Comparison of ENCODE assay signal across 9 cellular contexts in the genomic region with DNA sequence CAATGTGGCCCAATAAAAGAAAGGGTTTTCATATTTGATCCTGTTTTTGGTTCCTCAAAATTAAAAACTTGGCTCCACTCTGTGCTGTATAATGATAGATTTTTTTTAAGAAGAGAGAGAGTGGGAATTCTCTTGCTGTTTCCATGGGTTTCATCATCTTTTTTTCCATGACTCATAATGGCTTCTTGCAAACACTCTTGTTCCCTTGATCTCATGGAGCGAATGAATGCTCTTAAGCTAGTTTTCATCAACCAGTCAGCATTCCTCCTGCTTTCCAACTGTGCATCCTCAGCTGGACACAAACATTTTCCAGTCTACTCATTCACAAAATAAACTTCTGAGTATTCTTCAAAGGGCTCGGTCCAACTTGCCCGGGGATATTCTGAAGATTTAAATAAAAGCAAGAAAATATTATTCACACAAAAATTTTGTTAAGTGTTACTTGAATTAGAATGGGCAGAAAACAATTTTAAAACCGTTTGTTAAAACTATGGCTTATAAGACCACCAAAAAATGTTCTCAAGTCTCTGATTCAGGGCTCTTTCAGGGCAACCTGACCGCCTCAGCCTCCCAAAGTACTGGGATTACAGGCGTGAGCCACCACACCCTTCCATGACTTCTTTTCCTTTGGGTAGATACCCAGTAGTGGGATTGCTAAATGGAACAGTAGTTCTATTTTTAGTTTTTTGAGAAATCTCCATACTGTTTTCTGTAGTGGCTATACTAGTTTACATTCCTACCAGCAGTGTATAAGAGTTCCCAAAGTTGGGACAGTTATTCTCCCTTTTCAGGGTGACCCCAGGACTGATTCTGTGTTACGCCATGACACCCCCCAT.
DNase-seq lines count a peak whose midpoint lies in the region; ATAC-seq, FAIRE-seq and TF ChIP-seq lines count a peak whose summit lies in the region.
"Had no signal": no experiment of that assay in that cellular context is flagged by ENCODE, and none has a peak within 500 bp of the region (broad histone marks: within the 10 kb centered on the region; RNA-seq: fewer than 3 reads in every experiment).

No MANE protein-coding gene starts in this region.

- no peak for TF ChIP-seq POLR2A in GM12892 (IDR thresholded peaks at IDR 0.05; ENCODE audit: low read depth, low read length)

- DNase-seq in DMS 273 (lab: John Stamatoyannopoulos, UW; ENCODE audit: unreplicated experiment) (peak; percentile 2), DMS 273 treated with DMSO at 0.1 percent for 48 hours (lab: John Stamatoyannopoulos, UW) (no peak), SW480 (ENCODE audit: low spot score) (peak; percentile 86), foreskin fibroblast (peak; percentile 86 to 94), sciatic nerve (ENCODE audit: low spot score) (no peak), GM12892 (ENCODE audit: insufficient read length) (no peak), OCI-M2 (lab: John Stamatoyannopoulos, UW; ENCODE audit: unreplicated experiment) (no peak)

- no peak overlapping the region for H3K4me3 ChIP-seq in foreskin fibroblast (ENCODE audit: low read depth in 1 of 2, low read length in 2 of 2)

- no peak for FAIRE-seq in GM12892 (lab: Jason Lieb, UNC)
- FAIRE-seq: frontal cortex had no signal

- peak; percentile 75 for ATAC-seq in sciatic nerve
- ATAC-seq in GM18909 (IDR thresholded peaks at IDR 0.05; ENCODE audit: poor library complexity, unreplicated experiment) = no peak

- no peak for TF ChIP-seq CTCF in foreskin fibroblast (IDR thresholded peaks at IDR 0.05; ENCODE audit: low read depth, low read length)

- intact Hi-C loops in sciatic nerve (cut with DNase I) = no loop called here

Comparison
In these comparisons a context has a peak if more than half of its experiments do, and no peak if none do; other contexts are left out.
1. DNase-seq: peak in DMS 273 (single experiment), SW480 (single experiment) and foreskin fibroblast (2 of 2); none in DMS 273 treated with DMSO at 0.1 percent for 48 hours (single experiment), sciatic nerve (single experiment), GM12892 (single experiment) and OCI-M2 (single experiment).